ENCODE assay signal across 11 cellular contexts in the genomic region with DNA sequence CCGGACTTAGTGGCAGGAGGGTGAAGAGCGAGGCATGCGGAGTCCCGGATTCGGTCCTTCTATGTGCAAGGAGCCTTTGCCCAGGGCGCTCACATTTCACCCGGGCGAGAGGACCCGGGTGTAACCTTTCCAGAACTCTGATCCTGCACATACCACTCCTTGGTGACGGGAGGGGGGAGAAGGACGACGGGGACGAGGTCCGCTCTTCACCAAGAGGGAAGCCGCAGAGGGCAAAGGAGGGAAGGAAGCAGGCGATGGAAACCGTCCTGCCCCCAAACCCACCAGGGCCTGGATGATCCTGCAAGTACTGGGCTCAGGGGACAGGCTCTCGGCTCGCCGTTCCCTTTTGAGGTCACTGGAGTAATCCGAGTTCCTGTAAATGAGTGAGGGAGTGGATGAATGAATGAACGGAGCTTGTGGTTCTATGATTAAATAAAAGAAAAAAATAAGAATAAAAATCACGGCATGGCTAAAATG. TPM values are rescaled to one million over a fixed set of nuclear protein-coding genes. Genes with fewer than 3 reads are reported as not detected.
A peak's percentile ranks its signal among the peaks of the same experiment; 100 is the strongest.
DNase-seq lines count a peak whose midpoint lies in the region; ATAC-seq and TF ChIP-seq lines count a peak whose summit lies in the region.
"Had no signal": no experiment of that assay in that cellular context is flagged by ENCODE, and none has a peak within 500 bp of the region (broad histone marks: within the 10 kb centered on the region; RNA-seq: fewer than 3 reads in every experiment).

No MANE protein-coding gene starts in this region.

- DNase-seq in activated naive CD4-positive, alpha-beta T cell treated with anti-CD3 and anti-CD28 coated beads, Interleukin-2, amount 50 U/mL, for 72 hours (ENCODE audit: low spot score in 2 of 2): no peak
- DNase-seq in Right ventricle myocardium superior (peak; percentile 50), neural crest cell (ENCODE audit: low read depth, low spot score) (no peak), vagina (ENCODE audit: extremely low spot score in 2 of 2) (peak in 1 of 2 donors; percentile 71), NCI-H1930 (lab: John Stamatoyannopoulos, UW) (no peak), NCI-H446 treated with DMSO at 0.1 percent for 48 hours (lab: John Stamatoyannopoulos, UW) (no peak), 8988T (no peak)
- DNase-seq: stimulated activated CD4-positive, alpha-beta T cell treated with anti-CD3 and anti-CD28 coated beads, Interleukin-1b, Interleukin-23, amount 100 ng/mL, for 48 hours had no signal

- no peak for ATAC-seq in activated naive CD4-positive, alpha-beta T cell treated with anti-CD3 and anti-CD28 coated beads, Interleukin-2, amount 50 U/mL, for 72 hours
- ATAC-seq in Right ventricle myocardium superior (ENCODE audit: poor library complexity): peak; percentile 64

- no peaks in the 10 kb centered on the region for H3K36me3 ChIP-seq in vagina

- H3K27me3 Mint-ChIP-seq in activated naive CD4-positive, alpha-beta T cell treated with anti-CD3 and anti-CD28 coated beads, Interleukin-2, amount 50 U/mL, for 24 hours: peaks cover 45% of the 10 kb centered on the region
- H3K27me3 Mint-ChIP-seq in neural crest cell (ENCODE audit: low read depth): peaks cover 99% of the 10 kb centered on the region

- TF ChIP-seq POLR2A in vagina (IDR thresholded peaks at IDR 0.05): no peak

- no peaks in the 10 kb centered on the region for H3K36me3 Mint-ChIP-seq in activated naive CD4-positive, alpha-beta T cell treated with anti-CD3 and anti-CD28 coated beads, Interleukin-2, amount 50 U/mL, for 24 hours
- H3K36me3 Mint-ChIP-seq in activated naive CD4-positive, alpha-beta T cell treated with anti-CD3 and anti-CD28 coated beads, Interleukin-2, amount 50 U/mL, for 72 hours: no peaks in the 10 kb centered on the region
- H3K36me3 Mint-ChIP-seq in neural crest cell (ENCODE audit: low read depth): no peaks in the 10 kb centered on the region

- H3K4me1 Mint-ChIP-seq in activated naive CD4-positive, alpha-beta T cell treated with anti-CD3 and anti-CD28 coated beads, Interleukin-2, amount 50 U/mL, for 24 hours: peaks cover 7% of the 10 kb centered on the region
- H3K4me1 Mint-ChIP-seq in neural crest cell: peaks cover 8% of the 10 kb centered on the region

- intact Hi-C loops in Right ventricle myocardium superior (cut with DNase I): no loop called here
- intact Hi-C loops in vagina (cut with DNase I): no loop called here

- H3K4me1 ChIP-seq in vagina: peaks cover 28% of the 10 kb centered on the region

- peak overlapping the region; percentile 53 to 55 for H3K4me3 ChIP-seq in vagina

- TF ChIP-seq CTCF in neural crest cell (conservative IDR thresholded peaks at IDR 0.05) (no peak), vagina (IDR thresholded peaks at IDR 0.05) (no peak)

- H3K9me3 ChIP-seq in vagina: no peaks in the 10 kb centered on the region

- peak overlapping the region; percentile 49 for H3K4me3 Mint-ChIP-seq in activated naive CD4-positive, alpha-beta T cell treated with anti-CD3 and anti-CD28 coated beads, Interleukin-2, amount 50 U/mL, for 24 hours
- peak overlapping the region; percentile 59 for H3K4me3 Mint-ChIP-seq in neural crest cell

- H3K9me3 Mint-ChIP-seq in activated naive CD4-positive, alpha-beta T cell treated with anti-CD3 and anti-CD28 coated beads, Interleukin-2, amount 50 U/mL, for 24 hours: no peaks in the 10 kb centered on the region
- H3K9me3 Mint-ChIP-seq in activated naive CD4-positive, alpha-beta T cell treated with anti-CD3 and anti-CD28 coated beads, Interleukin-2, amount 50 U/mL, for 72 hours: no peaks in the 10 kb centered on the region
- no peaks in the 10 kb centered on the region for H3K9me3 Mint-ChIP-seq in neural crest cell

- H3K27me3 ChIP-seq in vagina: no peaks in the 10 kb centered on the region

- no peak overlapping the region for H3K27ac Mint-ChIP-seq in activated naive CD4-positive, alpha-beta T cell treated with anti-CD3 and anti-CD28 coated beads, Interleukin-2, amount 50 U/mL, for 24 hours
- H3K27ac Mint-ChIP-seq in activated naive CD4-positive, alpha-beta T cell treated with anti-CD3 and anti-CD28 coated beads, Interleukin-2, amount 50 U/mL, for 72 hours: no peak overlapping the region
- H3K27ac Mint-ChIP-seq in neural crest cell (ENCODE audit: unreplicated experiment): no peak overlapping the region

- H3K27ac ChIP-seq in vagina: peak overlapping the region; percentile 64
- H3K27ac ChIP-seq: C4-2B, KMS-11 had no signal

RNA-seq across cellular contexts. Expression of a gene that starts 1.0 kb away (rescaled TPM):
- total RNA-seq in activated naive CD4-positive, alpha-beta T cell treated with anti-CD3 and anti-CD28 coated beads, Interleukin-2, amount 50 U/mL, for 72 hours: under 1 TPM in 1 of 2 donors, not detected in 1; 0.09 TPM
- total RNA-seq in Right ventricle myocardium superior (28.9 TPM), neural crest cell (0.18 and 0.47 TPM in 2 replicates), vagina (1.5 TPM)

RNA-seq across cellular contexts. Expression of a gene that starts 16.4 kb away (rescaled TPM):
- total RNA-seq in activated naive CD4-positive, alpha-beta T cell treated with anti-CD3 and anti-CD28 coated beads, Interleukin-2, amount 50 U/mL, for 72 hours: 10 to 100 TPM; 11.5 to 21.9 TPM
- 2.4 TPM for total RNA-seq in Right ventricle myocardium superior
- total RNA-seq in neural crest cell: 13.2 and 15.6 TPM in 2 replicates
- 4.9 TPM for total RNA-seq in vagina

RNA-seq across cellular contexts. Expression of a gene that starts 26.6 kb away (rescaled TPM):
- 10 to 100 TPM; 11.3 to 14.9 TPM for total RNA-seq in activated naive CD4-positive, alpha-beta T cell treated with anti-CD3 and anti-CD28 coated beads, Interleukin-2, amount 50 U/mL, for 72 hours
- 5.3 TPM for total RNA-seq in Right ventricle myocardium superior
- 7.8 and 8.0 TPM in 2 replicates for total RNA-seq in neural crest cell
- total RNA-seq in vagina: 8.3 TPM

RNA-seq across cellular contexts. Expression of a gene that starts 41.1 kb away (rescaled TPM):
- 100 to 1,000 TPM; 185 to 189 TPM for total RNA-seq in activated naive CD4-positive, alpha-beta T cell treated with anti-CD3 and anti-CD28 coated beads, Interleukin-2, amount 50 U/mL, for 72 hours
- total RNA-seq in Right ventricle myocardium superior (56.8 TPM), neural crest cell (99.8 and 109 TPM in 2 replicates), vagina (23.1 TPM)

RNA-seq across cellular contexts. Expression of a gene that starts 42.2 kb away (rescaled TPM):
- total RNA-seq in activated naive CD4-positive, alpha-beta T cell treated with anti-CD3 and anti-CD28 coated beads, Interleukin-2, amount 50 U/mL, for 72 hours: 1 to 10 TPM in 1 of 2 donors, under 1 TPM in 1; 0.97 to 1.3 TPM
- 19.3 TPM for total RNA-seq in Right ventricle myocardium superior
- total RNA-seq in neural crest cell: 6.1 and 7.2 TPM in 2 replicates
- 6.4 TPM for total RNA-seq in vagina

Comparison
In these comparisons a context has a peak if more than half of its experiments do, and no peak if none do; other contexts are left out.
1. RNA of a gene that starts 1.0 kb away (total RNA-seq): 28.9 TPM in Right ventricle myocardium superior (single experiment); 1.5 TPM in vagina (single experiment), 0.18 to 0.47 TPM in neural crest cell and 0.09 TPM in activated naive CD4-positive, alpha-beta T cell treated with anti-CD3 and anti-CD28 coated beads, Interleukin-2, amount 50 U/mL, for 72 hours; every median in the first group is over 10 times any median in the second.